In the genomic region with DNA sequence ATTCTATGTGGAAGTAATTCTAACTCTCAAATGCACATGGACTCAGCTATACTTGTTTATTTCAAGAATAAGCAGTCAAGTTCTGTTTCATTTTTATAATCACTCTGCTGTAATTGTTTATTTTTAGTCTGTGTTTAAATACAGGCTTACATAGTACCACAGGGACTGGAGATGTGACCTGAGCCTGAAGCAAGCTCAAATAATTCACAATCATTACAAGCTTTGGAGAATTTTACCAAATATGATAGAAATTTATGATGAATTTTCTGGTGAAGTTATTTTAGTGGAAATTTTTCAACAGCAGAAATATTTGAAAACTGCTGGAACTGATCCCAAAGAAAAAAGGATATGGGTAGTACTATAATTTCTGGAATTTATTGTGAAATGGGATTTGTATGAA, we compare ENCODE assay signal across 29 cellular contexts. TPM values are rescaled to one million over a fixed set of nuclear protein-coding genes. Genes with fewer than 3 reads are reported as not detected.
DNase-seq lines count a peak whose midpoint lies in the region; ATAC-seq, FAIRE-seq and TF ChIP-seq lines count a peak whose summit lies in the region.
"Had no signal": no experiment of that assay in that cellular context is flagged by ENCODE, and none has a peak within 500 bp of the region (broad histone marks: within the 10 kb centered on the region; RNA-seq: fewer than 3 reads in every experiment).

No MANE protein-coding gene starts in this region.

- intact Hi-C loops in colonic mucosa (cut with DNase I) (no loop called here), mammary epithelial cell (cut with micrococcal nuclease) (no loop called here)

- BruUV-seq in mammary epithelial cell (replicated peaks; lab: Mats Ljungman, UMichigan): no TSS peak

- H3K36me3 ChIP-seq in suprapubic skin (no peaks in the 10 kb centered on the region), colonic mucosa (no peaks in the 10 kb centered on the region), mammary epithelial cell (ENCODE audit: insufficient read depth, low read length) (no peaks in the 10 kb centered on the region)
- H3K36me3 ChIP-seq: esophagus muscularis mucosa, SJCRH30, thoracic aorta had no signal

- DNase-seq in HS-27A (ENCODE audit: low read depth): peak; percentile 11
- peak; percentile 59 for DNase-seq in choroid plexus epithelial cell (ENCODE audit: low read depth)
- no peak for DNase-seq in suprapubic skin (ENCODE audit: low spot score in 2 of 2)
- no peak for DNase-seq in colonic mucosa
- no peak for DNase-seq in mammary epithelial cell
- DNase-seq: activated CD4-positive, CD25-positive, alpha-beta regulatory T cell treated with anti-CD3 and anti-CD28 coated beads, Interleukin-2, amount 50 U/mL, for 72 hours; activated CD8-positive, alpha-beta T cell treated with anti-CD3 and anti-CD28 coated beads, Interleukin-2, amount 10 ng/mL, durations not matched to agents 7 days and 5 days; activated gamma-delta T cell; CD4-positive, CD25-positive, alpha-beta regulatory T cell; mesendoderm; naive thymus-derived CD4-positive, alpha-beta T cell; NCI-H1048; NCI-H187; NCI-H526 treated with DMSO at 0.1 percent for 48 hours; retina; SJCRH30; stimulated activated CD4-positive, alpha-beta T cell treated with anti-CD3 and anti-CD28 coated beads, Interleukin-12 subunit alpha, Interleukin-12 subunit beta, amount 100 ng/mL, for 4 hours; stimulated activated CD4-positive, alpha-beta T cell treated with anti-CD3 and anti-CD28 coated beads, Interleukin-4, amount 100 ng/mL, for 4 hours; stimulated activated naive CD4-positive, alpha-beta T cell; T-cell had no signal

- TF ChIP-seq EP300 in suprapubic skin (IDR thresholded peaks at IDR 0.05): no peak

- no peak for TF ChIP-seq POLR2A in suprapubic skin (IDR thresholded peaks at IDR 0.05)

- no peaks in the 10 kb centered on the region for H3K79me2 ChIP-seq in mammary epithelial cell (ENCODE audit: insufficient read depth, low read length)

- no peak for ATAC-seq in HG02884 (IDR thresholded peaks at IDR 0.05; ENCODE audit: unreplicated experiment)
- ATAC-seq: activated CD8-positive, alpha-beta T cell treated with anti-CD3 and anti-CD28 coated beads, Interleukin-2, amount 10 ng/mL, durations not matched to agents 7 days and 5 days; naive thymus-derived CD4-positive, alpha-beta T cell; Panc1; T-cell had no signal

- CTCF ChIA-PET in mammary epithelial cell (lab: Charles Lee; ENCODE audit: low non-redundant PET): no interaction called here

- no peaks in the 10 kb centered on the region for H3K27me3 ChIP-seq in suprapubic skin
- no peaks in the 10 kb centered on the region for H3K27me3 ChIP-seq in colonic mucosa
- H3K27me3 ChIP-seq in mammary epithelial cell (ENCODE audit: insufficient read depth, low read length): no peaks in the 10 kb centered on the region
- H3K27me3 ChIP-seq: esophagus muscularis mucosa, SJCRH30 had no signal

- H3K4me1 ChIP-seq in suprapubic skin (peaks cover 21% of the 10 kb centered on the region), colonic mucosa (no peaks in the 10 kb centered on the region), mammary epithelial cell (ENCODE audit: insufficient read depth, low read length) (no peaks in the 10 kb centered on the region)
- H3K4me1 ChIP-seq: SJCRH30 had no signal

- in situ Hi-C loops in mammary epithelial cell (cut with MboI; ENCODE audit: low sequenced_read_pairs in 2 of 2): no loop called here

- FAIRE-seq in islet of Langerhans (lab: Jason Lieb, UNC): peak; percentile 65
- FAIRE-seq: colon, D721Med, H1, TTC549 had no signal

- H3K27ac ChIP-seq in suprapubic skin (peak overlapping the region; percentile 7), colonic mucosa (no peak overlapping the region), mammary epithelial cell (ENCODE audit: insufficient read depth, low read depth, low read length) (no peak overlapping the region)
- H3K27ac ChIP-seq: SJCRH30 had no signal

- H3K9ac ChIP-seq in colonic mucosa (ENCODE audit: low read depth in 2 of 2, low read length in 2 of 2) (no peak overlapping the region), mammary epithelial cell (ENCODE audit: insufficient read depth, low read length) (no peak overlapping the region)

- H3K4me2 ChIP-seq in mammary epithelial cell (ENCODE audit: insufficient read depth, low read depth, low read length): no peak overlapping the region

- H3K9me3 ChIP-seq in suprapubic skin (no peaks in the 10 kb centered on the region), colonic mucosa (no peaks in the 10 kb centered on the region), mammary epithelial cell (replicated peaks; ENCODE audit: insufficient read depth, low read length) (no peaks in the 10 kb centered on the region)
- H3K9me3 ChIP-seq: esophagus muscularis mucosa, SJCRH30, thoracic aorta had no signal

- dilution Hi-C loops in mammary epithelial cell (cut with HindIII; ENCODE audit: low sequenced_read_pairs): no loop called here

- TF ChIP-seq CTCF in choroid plexus epithelial cell (conservative IDR thresholded peaks at IDR 0.05; ENCODE audit: low read depth, low read length): no peak
- no peak for TF ChIP-seq CTCF in suprapubic skin (IDR thresholded peaks at IDR 0.05)
- TF ChIP-seq CTCF in colonic mucosa (IDR thresholded peaks at IDR 0.05): no peak
- TF ChIP-seq CTCF in mammary epithelial cell (conservative IDR thresholded peaks at IDR 0.05 in 1 of 2, IDR thresholded peaks at IDR 0.05 in 1 of 2; ENCODE audit: extremely low read depth in 1 of 2, insufficient read depth in 1 of 2, low read depth in 1 of 2, low read length in 2 of 2): no peak

- H2AFZ ChIP-seq in mammary epithelial cell (ENCODE audit: low read depth, low read length): no peak overlapping the region

- no peaks in the 10 kb centered on the region for H4K20me1 ChIP-seq in mammary epithelial cell (ENCODE audit: insufficient read depth, low read length)

- H3K4me3 ChIP-seq in choroid plexus epithelial cell (ENCODE audit: low read depth, low read length) (no peak overlapping the region), suprapubic skin (no peak overlapping the region), colonic mucosa (no peak overlapping the region), mammary epithelial cell (replicated peaks in 1 of 3; ENCODE audit: insufficient read depth in 1 of 3, low read depth in 2 of 3, low read length in 3 of 3) (no peak overlapping the region)
- H3K4me3 ChIP-seq: esophagus muscularis mucosa, SJCRH30, thoracic aorta had no signal

RNA-seq across cellular contexts. Expression of gene DSE, which starts 41.6 kb away (rescaled TPM):
- total RNA-seq in suprapubic skin (10 to 100 TPM; 36.0 to 40.0 (median 37.2) TPM), colonic mucosa (1 to 10 TPM; 5.0 to 9.3 TPM), mammary epithelial cell (100 to 1,000 TPM; 116 to 175 TPM)
- polyA plus RNA-seq in mammary epithelial cell: 66.9 TPM
- polyA minus RNA-seq in mammary epithelial cell: 137 TPM

RNA-seq across cellular contexts. Expression of gene TSPYL1, which starts 49.4 kb away (rescaled TPM):
- total RNA-seq in suprapubic skin (10 to 100 TPM; 48.0 to 95.2 (median 67.0) TPM), colonic mucosa (10 to 100 TPM; 82.9 to 94.3 TPM), mammary epithelial cell (100 to 1,000 TPM; 103 to 167 TPM)
- polyA plus RNA-seq in mammary epithelial cell: 64.6 TPM
- 105 TPM for polyA minus RNA-seq in mammary epithelial cell

Comparison
In these comparisons a context has a peak if more than half of its experiments do, and no peak if none do; other contexts are left out.
1. DNase-seq: peak in HS-27A (single experiment) and choroid plexus epithelial cell (single experiment); none in suprapubic skin (0 of 2), colonic mucosa (single experiment) and mammary epithelial cell (single experiment).